8 cellular contexts compared by ENCODE assay signal in the genomic region with DNA sequence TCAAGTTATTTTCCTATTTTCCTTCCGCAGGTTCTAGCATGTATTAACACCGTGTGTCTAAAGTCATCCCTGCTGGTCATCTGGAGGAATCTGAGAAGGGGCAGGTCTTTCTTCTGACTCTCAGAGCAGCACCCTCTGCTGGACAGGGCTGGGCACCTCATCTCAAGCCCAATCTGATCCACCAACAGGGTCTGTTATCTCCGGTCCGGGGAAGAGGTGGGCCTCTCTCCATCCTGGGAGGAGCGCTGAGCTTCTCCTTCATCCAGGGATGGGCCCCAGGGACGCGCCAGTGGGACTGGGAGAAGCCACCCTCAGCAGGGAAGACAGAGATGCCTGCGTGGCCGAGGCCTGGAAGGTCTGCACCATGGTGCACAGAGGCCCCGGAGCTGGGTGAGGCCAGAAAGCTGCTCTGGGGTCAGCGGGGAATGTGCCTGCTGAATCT. TPM values are rescaled to one million over a fixed set of nuclear protein-coding genes. Genes with fewer than 3 reads are reported as not detected.
DNase-seq lines count a peak whose midpoint lies in the region; ATAC-seq and TF ChIP-seq lines count a peak whose summit lies in the region.

No MANE protein-coding gene starts in this region.

- H3K4me1 Mint-ChIP-seq in naive thymus-derived CD8-positive, alpha-beta T cell: peaks cover 0 to 2% (median 0%) of the 10 kb centered on the region in 4 donors
- peaks cover 7% of the 10 kb centered on the region for H3K4me1 Mint-ChIP-seq in type B pancreatic cell (ENCODE audit: unreplicated experiment)

- H3K36me3 ChIP-seq in GM06990 (ENCODE audit: control insufficient read depth, insufficient read depth, low read length): no peaks in the 10 kb centered on the region
- H3K36me3 ChIP-seq in esophagus squamous epithelium: no peaks in the 10 kb centered on the region

- H3K27ac Mint-ChIP-seq in naive thymus-derived CD8-positive, alpha-beta T cell: no peak overlapping the region
- no peak overlapping the region for H3K27ac Mint-ChIP-seq in type B pancreatic cell

- H3K4me3 ChIP-seq in GM06990 (replicated peaks; ENCODE audit: low read depth, low read length): no peak overlapping the region
- H3K4me3 ChIP-seq in esophagus squamous epithelium: no peak overlapping the region

- TF ChIP-seq CTCF in GM06990 (IDR thresholded peaks at IDR 0.05; ENCODE audit: insufficient read depth, low read length, poor library complexity, severe bottlenecking) (peak; percentile 54), esophagus squamous epithelium (IDR thresholded peaks at IDR 0.05) (peak; percentile 25 to 62 (median 52)), type B pancreatic cell (conservative IDR thresholded peaks at IDR 0.05) (peak; percentile 80)

- H3K27ac ChIP-seq in esophagus squamous epithelium: no peak overlapping the region

- peaks cover 1 to 11% (median 6%) of the 10 kb centered on the region in 5 donors for H3K27me3 Mint-ChIP-seq in naive thymus-derived CD8-positive, alpha-beta T cell
- peaks cover 3% of the 10 kb centered on the region for H3K27me3 Mint-ChIP-seq in type B pancreatic cell

- peaks cover 0 to 6% (median 0%) of the 10 kb centered on the region in 3 donors for H3K9me3 ChIP-seq in esophagus squamous epithelium

- POLR2A ChIA-PET in naive thymus-derived CD8-positive, alpha-beta T cell (lab: Charles Lee): no interaction called here

- H3K27me3 ChIP-seq in GM06990 (replicated peaks; ENCODE audit: control insufficient read depth, insufficient read depth, low read length) (no peaks in the 10 kb centered on the region), esophagus squamous epithelium (no peaks in the 10 kb centered on the region)

- no peaks in the 10 kb centered on the region for H3K4me1 ChIP-seq in esophagus squamous epithelium

- DNase-seq in GM06990 (ENCODE audit: extremely low read depth, insufficient read length) (no peak), NCI-H2227 treated with DMSO at 0.1 percent for 48 hours (lab: John Stamatoyannopoulos, UW) (peak; percentile 37), esophagus squamous epithelium (lab: John Stamatoyannopoulos, UW) (no peak), type B pancreatic cell (ENCODE audit: extremely low spot score, unreplicated experiment) (no peak)
- peak; percentile 1 for DNase-seq in activated CD8-positive, alpha-beta memory T cell treated with anti-CD3 and anti-CD28 coated beads, Interleukin-2, amount 50 U/mL, for 1 hour (ENCODE audit: extremely low read depth)
- peak; percentile 31 to 72 (median 44) for DNase-seq in naive thymus-derived CD8-positive, alpha-beta T cell

- H3K36me3 Mint-ChIP-seq in naive thymus-derived CD8-positive, alpha-beta T cell: peaks cover 0 to 11% (median 0%) of the 10 kb centered on the region in 3 donors
- no peaks in the 10 kb centered on the region for H3K36me3 Mint-ChIP-seq in type B pancreatic cell

- intact Hi-C loops in esophagus squamous epithelium (cut with DNase I): no loop called here

- H3K9me3 Mint-ChIP-seq in naive thymus-derived CD8-positive, alpha-beta T cell: peaks cover 0 to 5% (median 0%) of the 10 kb centered on the region in 9 donors
- H3K9me3 Mint-ChIP-seq in type B pancreatic cell: no peaks in the 10 kb centered on the region

- H3K4me3 Mint-ChIP-seq in naive thymus-derived CD8-positive, alpha-beta T cell: no peak overlapping the region
- no peak overlapping the region for H3K4me3 Mint-ChIP-seq in type B pancreatic cell

- WGBS in esophagus squamous epithelium, 2 donors: 0% methylated on average over 2 of the region's 11 CpGs

- TF ChIP-seq POLR2A in esophagus squamous epithelium (IDR thresholded peaks at IDR 0.05): no peak

- peak; percentile 75 to 91 for ATAC-seq in naive thymus-derived CD8-positive, alpha-beta T cell
- no peak for ATAC-seq in GM19463 (IDR thresholded peaks at IDR 0.05; ENCODE audit: unreplicated experiment)
- no peak for ATAC-seq in GM19035 (IDR thresholded peaks at IDR 0.05; ENCODE audit: unreplicated experiment)

RNA-seq across cellular contexts. Expression of a gene that starts 26.0 kb away (rescaled TPM):
- total RNA-seq in esophagus squamous epithelium (10 to 100 TPM in 1 of 4 donors, 1 to 10 TPM in 3; 2.8 to 15.8 (median 7.9) TPM), type B pancreatic cell (ENCODE audit: low replicate concordance) (13.7 and 25.7 TPM in 2 replicates)
- 10 to 100 TPM; 52.4 to 60.9 TPM for total RNA-seq in naive thymus-derived CD8-positive, alpha-beta T cell
- 10 to 100 TPM; 31.1 to 35.2 (median 31.2) TPM for polyA plus RNA-seq in naive thymus-derived CD8-positive, alpha-beta T cell

RNA-seq across cellular contexts. Expression of a gene that starts 44.4 kb away (rescaled TPM):
- total RNA-seq in esophagus squamous epithelium (1 to 10 TPM; 1.2 to 3.2 (median 2.5) TPM), type B pancreatic cell (ENCODE audit: low replicate concordance) (7.6 and 10.6 TPM in 2 replicates)
- total RNA-seq in naive thymus-derived CD8-positive, alpha-beta T cell: 10 to 100 TPM in 1 of 2 experiments, 1 to 10 TPM in 1; 10.0 to 11.0 TPM
- 1 to 10 TPM; 4.8 to 6.9 (median 6.6) TPM for polyA plus RNA-seq in naive thymus-derived CD8-positive, alpha-beta T cell

Comparison
In these comparisons a context has a peak if more than half of its experiments do, and no peak if none do; other contexts are left out.
1. DNase-seq: peak in NCI-H2227 treated with DMSO at 0.1 percent for 48 hours (single experiment), activated CD8-positive, alpha-beta memory T cell treated with anti-CD3 and anti-CD28 coated beads, Interleukin-2, amount 50 U/mL, for 1 hour (single experiment) and naive thymus-derived CD8-positive, alpha-beta T cell (10 of 10); none in GM06990 (single experiment), esophagus squamous epithelium (single experiment) and type B pancreatic cell (single experiment).
2. ATAC-seq: peak in naive thymus-derived CD8-positive, alpha-beta T cell (2 of 2); none in GM19463 (single experiment) and GM19035 (single experiment).
3. Peak in every context shown above with its lines, with median percentiles within 50 percentile points of each other: CTCF ChIP-seq.